In the genomic region with DNA sequence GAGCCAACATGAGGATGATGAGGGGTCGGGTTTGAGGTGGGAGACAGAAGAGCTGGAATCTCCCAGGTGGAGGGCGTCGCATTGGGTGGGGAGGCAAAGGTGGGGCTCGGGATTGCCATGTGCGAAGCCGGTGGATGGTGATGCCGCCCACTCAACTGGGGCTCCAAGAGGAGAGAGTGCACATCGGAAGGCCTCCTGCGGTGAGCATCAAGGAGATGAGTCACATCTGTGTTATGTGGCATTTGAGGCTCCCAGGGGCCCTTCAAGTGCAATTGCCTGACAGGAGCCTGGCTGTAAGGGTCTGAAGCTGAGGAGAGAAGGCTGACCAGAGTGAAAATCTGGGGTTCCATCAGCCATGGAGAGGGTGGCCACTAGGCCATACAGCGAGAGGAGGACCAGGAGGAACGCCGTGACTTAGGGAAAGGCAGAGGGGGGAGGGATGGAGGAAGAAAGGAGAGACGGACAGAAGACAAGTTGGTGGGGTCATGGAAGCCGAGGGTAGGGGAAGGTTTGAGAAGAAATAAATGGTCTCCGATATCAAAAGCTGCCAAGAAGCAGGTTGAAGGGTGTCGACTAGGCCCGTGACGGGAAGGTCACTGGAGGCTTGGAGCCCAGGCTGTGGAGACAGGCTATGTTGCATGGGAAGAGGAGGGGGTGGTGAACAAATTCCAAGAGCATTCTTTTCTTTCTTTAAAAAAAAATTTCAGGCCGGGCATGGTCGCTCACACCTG, we compare ENCODE assay signal across 11 cellular contexts. TPM values are rescaled to one million over a fixed set of nuclear protein-coding genes. Genes with fewer than 3 reads are reported as not detected.
DNase-seq lines count a peak whose midpoint lies in the region; ATAC-seq, FAIRE-seq and TF ChIP-seq lines count a peak whose summit lies in the region.
"Had no signal": no experiment of that assay in that cellular context is flagged by ENCODE, and none has a peak within 500 bp of the region (broad histone marks: within the 10 kb centered on the region; RNA-seq: fewer than 3 reads in every experiment).

No MANE protein-coding gene starts in this region.

- H3K4me3 Mint-ChIP-seq in astrocyte (ENCODE audit: unreplicated experiment): peak overlapping the region; percentile 63
- H3K4me3 Mint-ChIP-seq: brain, mesothelial cell of epicardium had no signal

- H3K27me3 ChIP-seq in astrocyte (ENCODE audit: insufficient read depth, low read length) (no peaks in the 10 kb centered on the region), heart left ventricle (peaks cover 0 to 3% (median 0%) of the 10 kb centered on the region in 9 donors)

- peaks cover 25% of the 10 kb centered on the region for H3K4me1 ChIP-seq in astrocyte (ENCODE audit: insufficient read depth, low read length)
- H3K4me1 ChIP-seq in heart left ventricle: peaks cover 0 to 27% (median 15%) of the 10 kb centered on the region in 12 donors

- DNase-seq in EL (peak; percentile 92), LoVo (ENCODE audit: low spot score) (peak; percentile 75), astrocyte (ENCODE audit: low read depth) (peak; percentile 85), non-pigmented ciliary epithelial cell (ENCODE audit: low read depth) (peak; percentile 63), DMS 273 (lab: John Stamatoyannopoulos, UW; ENCODE audit: unreplicated experiment) (no peak), heart left ventricle (no peak)
- DNase-seq in activated naive CD4-positive, alpha-beta T cell treated with anti-CD3 and anti-CD28 coated beads, Interleukin-2, amount 50 U/mL, for 72 hours (ENCODE audit: low spot score in 2 of 2): no peak
- DNase-seq: GDM1 had no signal

- 90 to 93% (median 92%) methylated on average over 20 of the region's 20 CpGs for WGBS in heart left ventricle, 4 donors

- H2AFZ ChIP-seq in astrocyte (ENCODE audit: low read depth, low read length): peak overlapping the region; percentile 19

- H3K9me3 Mint-ChIP-seq in astrocyte (ENCODE audit: unreplicated experiment): peaks cover 2% of the 10 kb centered on the region
- H3K9me3 Mint-ChIP-seq in activated naive CD4-positive, alpha-beta T cell treated with anti-CD3 and anti-CD28 coated beads, Interleukin-2, amount 50 U/mL, for 72 hours: no peaks in the 10 kb centered on the region
- H3K9me3 Mint-ChIP-seq: mesothelial cell of epicardium had no signal

- H3K4me2 ChIP-seq in astrocyte (ENCODE audit: low read length): peak overlapping the region; percentile 84

- peak overlapping the region; percentile 42 for H3K9ac ChIP-seq in astrocyte (ENCODE audit: low read length)

- H3K27ac ChIP-seq in astrocyte (ENCODE audit: low read depth, low read length): no peak overlapping the region
- no peak overlapping the region for H3K27ac ChIP-seq in heart left ventricle

- H3K79me2 ChIP-seq in astrocyte (ENCODE audit: insufficient read depth, low read length): no peaks in the 10 kb centered on the region

- H3K4me1 Mint-ChIP-seq in astrocyte (ENCODE audit: low read depth, unreplicated experiment): peaks cover 28% of the 10 kb centered on the region

- ATAC-seq in heart left ventricle: no peak
- no peak for ATAC-seq in GM21528 (IDR thresholded peaks at IDR 0.05; ENCODE audit: low FRiP score, unreplicated experiment)
- no peak for ATAC-seq in activated naive CD4-positive, alpha-beta T cell treated with anti-CD3 and anti-CD28 coated beads, Interleukin-2, amount 50 U/mL, for 72 hours

- H3K36me3 ChIP-seq in astrocyte (ENCODE audit: insufficient read depth, low read length) (no peaks in the 10 kb centered on the region), heart left ventricle (no peaks in the 10 kb centered on the region)

- H4K20me1 ChIP-seq in astrocyte (ENCODE audit: insufficient read depth, low read length): no peaks in the 10 kb centered on the region

- TF ChIP-seq CTCF in astrocyte (IDR thresholded peaks at IDR 0.05; ENCODE audit: insufficient read depth, low read depth, low read length): no peak
- no peak for TF ChIP-seq CTCF in heart left ventricle (IDR thresholded peaks at IDR 0.05)

- peaks cover 17% of the 10 kb centered on the region for H3K27me3 Mint-ChIP-seq in astrocyte (ENCODE audit: low read depth, unreplicated experiment)

- H3K4me3 ChIP-seq in astrocyte (ENCODE audit: insufficient read depth, low read depth, low read length) (no peak overlapping the region), heart left ventricle (no peak overlapping the region)

- peak overlapping the region; percentile 88 for H3K27ac Mint-ChIP-seq in astrocyte (ENCODE audit: unreplicated experiment)
- H3K27ac Mint-ChIP-seq in activated naive CD4-positive, alpha-beta T cell treated with anti-CD3 and anti-CD28 coated beads, Interleukin-2, amount 50 U/mL, for 72 hours: no peak overlapping the region
- H3K27ac Mint-ChIP-seq: mesothelial cell of epicardium had no signal

- FAIRE-seq in astrocyte (lab: Jason Lieb, UNC): peak; percentile 88

- H3K36me3 Mint-ChIP-seq in astrocyte (ENCODE audit: low read depth, unreplicated experiment): no peaks in the 10 kb centered on the region
- H3K36me3 Mint-ChIP-seq in activated naive CD4-positive, alpha-beta T cell treated with anti-CD3 and anti-CD28 coated beads, Interleukin-2, amount 50 U/mL, for 72 hours: no peaks in the 10 kb centered on the region
- H3K36me3 Mint-ChIP-seq: brain, mesothelial cell of epicardium had no signal

- intact Hi-C loops in heart left ventricle (cut with DNase I): no loop called here

- TF ChIP-seq POLR2A in heart left ventricle (IDR thresholded peaks at IDR 0.05): no peak

- H3K9me3 ChIP-seq in astrocyte (ENCODE audit: insufficient read depth, low read depth, low read length) (peaks cover 4% of the 10 kb centered on the region), heart left ventricle (no peaks in the 10 kb centered on the region)

RNA-seq across cellular contexts. Expression of a gene that starts 21.3 kb away (rescaled TPM):
- total RNA-seq in astrocyte (0.16 and 0.17 TPM in 2 replicates), heart left ventricle (10 to 100 TPM in 1 of 9 donors, 1 to 10 TPM in 8; 1.4 to 10.5 (median 5.3) TPM)
- 1 to 10 TPM; 3.7 to 4.8 TPM for polyA plus RNA-seq in heart left ventricle
- total RNA-seq in activated naive CD4-positive, alpha-beta T cell treated with anti-CD3 and anti-CD28 coated beads, Interleukin-2, amount 50 U/mL, for 72 hours: under 1 TPM; 0.08 to 0.46 TPM
- total RNA-seq: mesothelial cell of epicardium had no signal

RNA-seq across cellular contexts. Expression of a gene that starts 55.2 kb away (rescaled TPM):
- total RNA-seq in astrocyte (not detected in 2 replicates), heart left ventricle (over 10,000 TPM in 7 of 9 donors, 1,000 to 10,000 TPM in 2; 6,950 to 16,840 (median 13,341) TPM)
- polyA plus RNA-seq in heart left ventricle: over 10,000 TPM in 1 of 2 donors, 1,000 to 10,000 TPM in 1; 6,181 to 16,360 TPM
- total RNA-seq in activated naive CD4-positive, alpha-beta T cell treated with anti-CD3 and anti-CD28 coated beads, Interleukin-2, amount 50 U/mL, for 72 hours: under 1 TPM in 1 of 2 donors, not detected in 1; 0.47 TPM
- total RNA-seq: mesothelial cell of epicardium had no signal

Comparison
In these comparisons a context has a peak if more than half of its experiments do, and no peak if none do; other contexts are left out.
1. DNase-seq: peak in EL (single experiment), LoVo (single experiment), astrocyte (single experiment) and non-pigmented ciliary epithelial cell (single experiment); none in DMS 273 (single experiment), heart left ventricle (0 of 5) and activated naive CD4-positive, alpha-beta T cell treated with anti-CD3 and anti-CD28 coated beads, Interleukin-2, amount 50 U/mL, for 72 hours (0 of 2).
2. RNA of a gene that starts 55.2 kb away (total RNA-seq): 6,950 to 16,840 TPM in heart left ventricle; 0.47 TPM in activated naive CD4-positive, alpha-beta T cell treated with anti-CD3 and anti-CD28 coated beads, Interleukin-2, amount 50 U/mL, for 72 hours and not detected in astrocyte; every median in the first group is over 1,000 times any median in the second.